ENCODE assay signal across 20 cellular contexts in the genomic region with DNA sequence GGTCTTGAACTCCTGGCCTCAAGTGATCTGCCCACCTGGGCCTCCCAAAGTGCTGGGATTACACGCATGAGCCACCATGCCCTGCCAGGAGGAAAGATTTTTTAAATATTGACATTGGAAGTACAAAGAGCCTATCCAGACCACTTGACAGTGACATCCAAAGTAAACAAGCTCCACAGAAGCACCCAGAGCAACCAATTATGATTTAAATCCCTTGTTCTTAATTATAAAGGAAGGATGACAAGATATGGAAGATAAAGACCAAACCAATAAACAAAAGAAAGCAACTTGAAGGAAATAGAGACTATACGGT. TPM values are rescaled to one million over a fixed set of nuclear protein-coding genes. Genes with fewer than 3 reads are reported as not detected.
DNase-seq lines count a peak whose midpoint lies in the region; TF ChIP-seq lines count a peak whose summit lies in the region.
"Had no signal": no experiment of that assay in that cellular context is flagged by ENCODE, and none has a peak within 500 bp of the region (broad histone marks: within the 10 kb centered on the region; RNA-seq: fewer than 3 reads in every experiment).

No MANE protein-coding gene starts in this region.

- TF ChIP-seq CTCF in chondrocyte (IDR thresholded peaks at IDR 0.05) (no peak), osteoblast (IDR thresholded peaks at IDR 0.05; ENCODE audit: extremely low read depth, low read depth, low read length) (no peak), GM13977 (IDR thresholded peaks at IDR 0.05; ENCODE audit: extremely low read depth, insufficient read depth, missing control alignments) (no peak)

- no peak overlapping the region for H3K4me3 ChIP-seq in H7 (ENCODE audit: insufficient read depth, low read depth, low read length)
- no peak overlapping the region for H3K4me3 ChIP-seq in osteoblast (ENCODE audit: insufficient read depth, low read length)
- H3K4me3 ChIP-seq: adrenal gland, lung, skin epidermis had no signal

- H3K9me3 Mint-ChIP-seq in chondrocyte (ENCODE audit: low read depth), result peaks cover 7% of the 10 kb centered on the region
- H3K9me3 Mint-ChIP-seq: activated CD4-positive, alpha-beta T cell treated with anti-CD3 and anti-CD28 coated beads, Interleukin-2, amount 10 ng/mL, durations not matched to agents 24 days and 14 days; central memory CD8-positive, alpha-beta T cell; natural killer cell treated with Interleukin-12 subunit alpha and Interleukin-12 subunit beta and Interleukin-15 and Interleukin-18, amount 100 ng/mL, for 72 hours had no signal

- H3K27ac Mint-ChIP-seq in chondrocyte (ENCODE audit: unreplicated experiment), result peak overlapping the region; percentile 45
- H3K27ac Mint-ChIP-seq: activated CD4-positive, alpha-beta T cell treated with anti-CD3 and anti-CD28 coated beads, Interleukin-2, amount 10 ng/mL, durations not matched to agents 24 days and 14 days; immature natural killer cell; natural killer cell treated with Interleukin-12 subunit alpha and Interleukin-12 subunit beta and Interleukin-15 and Interleukin-18, amount 100 ng/mL, for 72 hours; progenitor cell of endocrine pancreas had no signal

- DNase-seq in H7 (peak; percentile 19), NCI-H2029 treated with DMSO at 0.1 percent for 48 hours (lab: John Stamatoyannopoulos, UW) (peak; percentile 46), chondrocyte (ENCODE audit: low spot score) (no peak), osteoblast (ENCODE audit: insufficient read length, low spot score, missing footprints) (no peak), GM03348 (ENCODE audit: low spot score) (no peak), GM13977 (ENCODE audit: low spot score) (no peak)
- DNase-seq in stimulated activated CD4-positive, alpha-beta T cell treated with anti-CD3 and anti-CD28 coated beads, Interleukin-4, amount 100 ng/mL, for 1 hour, result no peak
- DNase-seq: activated CD4-positive, alpha-beta T cell treated with anti-CD3 and anti-CD28 coated beads, Interleukin-2, amount 10 ng/mL, durations not matched to agents 24 days and 14 days; activated CD8-positive, alpha-beta memory T cell treated with anti-CD3 and anti-CD28 coated beads, Interleukin-2, amount 50 U/mL, for 4 hours; activated effector memory CD4-positive, alpha-beta T cell treated with anti-CD3 and anti-CD28 coated beads, Interleukin-2, amount 50 U/mL, for 16 hours; adrenal gland; effector memory CD4-positive, alpha-beta T cell; immature natural killer cell; NCI-H2171; stimulated activated CD4-positive, alpha-beta T cell treated with anti-CD3 and anti-CD28 coated beads, Interleukin-4, amount 100 ng/mL, for 4 hours had no signal

- H3K27me3 ChIP-seq in H7 (ENCODE audit: control insufficient read depth, insufficient read depth, low read length) (no peaks in the 10 kb centered on the region; the same call in 1 of the 2 replicates), osteoblast (ENCODE audit: insufficient read depth, low read length) (no peaks in the 10 kb centered on the region)
- H3K27me3 ChIP-seq: adrenal gland had no signal

- peaks cover 8% of the 10 kb centered on the region for H3K4me1 ChIP-seq in osteoblast (ENCODE audit: insufficient read depth, low read length)
- H3K4me1 ChIP-seq: adrenal gland had no signal

- no peaks in the 10 kb centered on the region for H3K27me3 Mint-ChIP-seq in chondrocyte (ENCODE audit: low read depth)
- H3K27me3 Mint-ChIP-seq: activated CD4-positive, alpha-beta T cell treated with anti-CD3 and anti-CD28 coated beads, Interleukin-2, amount 10 ng/mL, durations not matched to agents 24 days and 14 days; central memory CD8-positive, alpha-beta T cell; natural killer cell treated with Interleukin-12 subunit alpha and Interleukin-12 subunit beta and Interleukin-15 and Interleukin-18, amount 100 ng/mL, for 72 hours; progenitor cell of endocrine pancreas had no signal

- H4K20me1 ChIP-seq in osteoblast (ENCODE audit: insufficient read depth, low read length), result no peaks in the 10 kb centered on the region

- no peak overlapping the region for H3K4me2 ChIP-seq in osteoblast (ENCODE audit: insufficient read depth, low read length)

- H3K4me1 Mint-ChIP-seq in chondrocyte (ENCODE audit: low read depth), result peaks cover 30% of the 10 kb centered on the region
- H3K4me1 Mint-ChIP-seq: activated CD4-positive, alpha-beta T cell treated with anti-CD3 and anti-CD28 coated beads, Interleukin-2, amount 10 ng/mL, durations not matched to agents 24 days and 14 days; central memory CD8-positive, alpha-beta T cell; immature natural killer cell had no signal

- no peak overlapping the region for H3K4me3 Mint-ChIP-seq in chondrocyte (ENCODE audit: unreplicated experiment)
- H3K4me3 Mint-ChIP-seq: activated CD4-positive, alpha-beta T cell treated with anti-CD3 and anti-CD28 coated beads, Interleukin-2, amount 10 ng/mL, durations not matched to agents 24 days and 14 days; central memory CD8-positive, alpha-beta T cell; immature natural killer cell; natural killer cell treated with Interleukin-12 subunit alpha and Interleukin-12 subunit beta and Interleukin-15 and Interleukin-18, amount 100 ng/mL, for 72 hours had no signal

- H3K9me3 ChIP-seq in osteoblast (ENCODE audit: low read depth, low read length), result no peaks in the 10 kb centered on the region
- H3K9me3 ChIP-seq: adrenal gland had no signal

- no peaks in the 10 kb centered on the region for H3K79me2 ChIP-seq in osteoblast (ENCODE audit: insufficient read depth, low read length)

- no peak overlapping the region for H2AFZ ChIP-seq in osteoblast (ENCODE audit: low read length)

- peak overlapping the region; percentile 55 for H3K27ac ChIP-seq in osteoblast (ENCODE audit: low read depth, low read length)
- H3K27ac ChIP-seq: adrenal gland, skin epidermis had no signal

- H3K36me3 ChIP-seq in H7 (replicated peaks; ENCODE audit: control insufficient read depth, insufficient read depth, low read length), result no peaks in the 10 kb centered on the region
- H3K36me3 ChIP-seq in osteoblast (ENCODE audit: insufficient read depth, low read length), result no peaks in the 10 kb centered on the region
- H3K36me3 ChIP-seq: adrenal gland had no signal

- in situ Hi-C loops in GM13977 (cut with MboI; ENCODE audit: low pct_unique_long_range_greater_than_20kb, low sequenced_read_pairs, unreplicated experiment), result no loop called here

- H3K36me3 Mint-ChIP-seq in chondrocyte (ENCODE audit: low read depth), result peaks cover 2% of the 10 kb centered on the region

RNA-seq across cellular contexts. Expression of a gene that starts 27.7 kb away (rescaled TPM):
- total RNA-seq in H7 (2014; rRNA removed; shearing (Covaris generic)), result 867 and 894 TPM in 2 replicates
- total RNA-seq in chondrocyte (729 to 861 TPM (median 741 TPM) in 3 replicates), osteoblast (448 and 555 TPM in 2 replicates)

RNA-seq across cellular contexts. Expression of a gene that starts 57.8 kb away (rescaled TPM):
- total RNA-seq in H7 (2014; rRNA removed; shearing (Covaris generic)), result 171 and 183 TPM in 2 replicates
- total RNA-seq in chondrocyte (272 to 365 TPM (median 279 TPM) in 3 replicates), osteoblast (256 and 312 TPM in 2 replicates)

Comparison
In these comparisons a context has a peak if more than half of its experiments do, and no peak if none do; other contexts are left out.
1. DNase-seq: peak in H7 (single experiment) and NCI-H2029 treated with DMSO at 0.1 percent for 48 hours (single experiment); none in chondrocyte (single experiment), osteoblast (single experiment), stimulated activated CD4-positive, alpha-beta T cell treated with anti-CD3 and anti-CD28 coated beads, Interleukin-4, amount 100 ng/mL, for 1 hour (single experiment), GM03348 (single experiment) and GM13977 (single experiment).